Comparison of ENCODE assay signal across 1 cellular context in the genomic region with DNA sequence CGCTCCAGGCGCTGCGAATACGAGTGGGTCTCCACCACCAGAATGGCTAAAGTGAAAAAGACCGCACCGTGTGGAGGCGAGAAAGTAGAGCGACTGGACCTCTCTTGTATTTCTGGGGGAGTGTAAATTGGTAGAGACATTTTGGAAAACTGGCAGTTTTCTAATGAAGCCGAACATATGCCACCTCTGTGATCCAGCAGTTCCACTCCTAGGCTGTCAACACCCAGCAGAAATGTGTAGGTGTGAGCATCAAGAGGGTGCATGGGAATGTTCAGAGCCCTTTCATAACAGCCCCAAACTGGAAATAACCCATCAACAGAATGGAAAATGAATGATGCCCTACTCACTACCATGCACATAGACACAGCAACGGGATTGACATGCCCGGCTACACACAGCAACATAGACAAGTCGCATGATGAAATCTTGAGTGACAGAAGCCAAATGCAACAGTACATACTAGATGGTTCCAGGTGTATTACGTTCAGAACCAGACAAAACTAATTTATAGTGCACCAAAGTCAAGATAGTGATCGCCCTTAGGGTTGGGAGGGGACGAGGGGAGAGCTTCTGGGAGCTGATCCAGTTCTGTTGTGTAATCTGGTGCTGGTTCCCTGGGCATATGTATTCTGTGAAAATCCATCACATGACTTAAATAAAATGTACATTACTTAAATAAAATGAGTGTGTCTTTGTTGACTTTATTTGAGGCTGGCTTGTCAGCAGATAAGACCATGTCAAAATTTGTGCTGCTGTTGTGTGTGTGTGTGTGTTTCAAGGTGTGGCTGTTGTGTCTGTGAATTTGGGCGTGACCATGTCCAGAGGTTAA.
TF ChIP-seq lines count a peak whose summit lies in the region.

No MANE protein-coding gene starts in this region.

TF ChIP-seq in K562, 482 proteins besides CTCF, POLR2A, EP300 and RAD21 (continued from another document and continues in another):
- no peak for TF ChIP-seq ZNF445 (CRISPR knock-in tag; IDR thresholded peaks at IDR 0.05; ENCODE audit: low read depth)
- TF ChIP-seq, protein P1, sequence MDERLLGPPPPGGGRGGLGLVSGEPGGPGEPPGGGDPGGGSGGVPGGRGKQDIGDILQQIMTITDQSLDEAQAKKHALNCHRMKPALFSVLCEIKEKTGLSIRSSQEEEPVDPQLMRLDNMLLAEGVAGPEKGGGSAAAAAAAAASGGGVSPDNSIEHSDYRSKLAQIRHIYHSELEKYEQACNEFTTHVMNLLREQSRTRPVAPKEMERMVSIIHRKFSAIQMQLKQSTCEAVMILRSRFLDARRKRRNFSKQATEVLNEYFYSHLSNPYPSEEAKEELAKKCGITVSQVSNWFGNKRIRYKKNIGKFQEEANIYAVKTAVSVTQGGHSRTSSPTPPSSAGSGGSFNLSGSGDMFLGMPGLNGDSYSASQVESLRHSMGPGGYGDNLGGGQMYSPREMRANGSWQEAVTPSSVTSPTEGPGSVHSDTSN (CRISPR knock-in tag; IDR thresholded peaks at IDR 0.05; ENCODE audit: low read depth): no peak
- TF ChIP-seq, protein P1 (tag; conservative IDR thresholded peaks at IDR 0.05; ENCODE audit: low read depth): peak; percentile 51; the same call in 1 of the 2 replicates
- TF ChIP-seq ZNF57 (CRISPR knock-in tag; IDR thresholded peaks at IDR 0.05): no peak
- no peak for TF ChIP-seq ZBTB8A (IDR thresholded peaks at IDR 0.05; ENCODE audit: partially characterized antibody)
- TF ChIP-seq, protein P2, sequence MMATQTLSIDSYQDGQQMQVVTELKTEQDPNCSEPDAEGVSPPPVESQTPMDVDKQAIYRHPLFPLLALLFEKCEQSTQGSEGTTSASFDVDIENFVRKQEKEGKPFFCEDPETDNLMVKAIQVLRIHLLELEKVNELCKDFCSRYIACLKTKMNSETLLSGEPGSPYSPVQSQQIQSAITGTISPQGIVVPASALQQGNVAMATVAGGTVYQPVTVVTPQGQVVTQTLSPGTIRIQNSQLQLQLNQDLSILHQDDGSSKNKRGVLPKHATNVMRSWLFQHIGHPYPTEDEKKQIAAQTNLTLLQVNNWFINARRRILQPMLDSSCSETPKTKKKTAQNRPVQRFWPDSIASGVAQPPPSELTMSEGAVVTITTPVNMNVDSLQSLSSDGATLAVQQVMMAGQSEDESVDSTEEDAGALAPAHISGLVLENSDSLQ (IDR thresholded peaks at IDR 0.05): peak; percentile 87
- TF ChIP-seq, protein P3, sequence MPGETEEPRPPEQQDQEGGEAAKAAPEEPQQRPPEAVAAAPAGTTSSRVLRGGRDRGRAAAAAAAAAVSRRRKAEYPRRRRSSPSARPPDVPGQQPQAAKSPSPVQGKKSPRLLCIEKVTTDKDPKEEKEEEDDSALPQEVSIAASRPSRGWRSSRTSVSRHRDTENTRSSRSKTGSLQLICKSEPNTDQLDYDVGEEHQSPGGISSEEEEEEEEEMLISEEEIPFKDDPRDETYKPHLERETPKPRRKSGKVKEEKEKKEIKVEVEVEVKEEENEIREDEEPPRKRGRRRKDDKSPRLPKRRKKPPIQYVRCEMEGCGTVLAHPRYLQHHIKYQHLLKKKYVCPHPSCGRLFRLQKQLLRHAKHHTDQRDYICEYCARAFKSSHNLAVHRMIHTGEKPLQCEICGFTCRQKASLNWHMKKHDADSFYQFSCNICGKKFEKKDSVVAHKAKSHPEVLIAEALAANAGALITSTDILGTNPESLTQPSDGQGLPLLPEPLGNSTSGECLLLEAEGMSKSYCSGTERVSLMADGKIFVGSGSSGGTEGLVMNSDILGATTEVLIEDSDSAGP (CRISPR knock-in tag; IDR thresholded peaks at IDR 0.05): no peak
- no peak for TF ChIP-seq NCOA1 (IDR thresholded peaks at IDR 0.05; ENCODE audit: low read depth)
- TF ChIP-seq, protein P4, sequence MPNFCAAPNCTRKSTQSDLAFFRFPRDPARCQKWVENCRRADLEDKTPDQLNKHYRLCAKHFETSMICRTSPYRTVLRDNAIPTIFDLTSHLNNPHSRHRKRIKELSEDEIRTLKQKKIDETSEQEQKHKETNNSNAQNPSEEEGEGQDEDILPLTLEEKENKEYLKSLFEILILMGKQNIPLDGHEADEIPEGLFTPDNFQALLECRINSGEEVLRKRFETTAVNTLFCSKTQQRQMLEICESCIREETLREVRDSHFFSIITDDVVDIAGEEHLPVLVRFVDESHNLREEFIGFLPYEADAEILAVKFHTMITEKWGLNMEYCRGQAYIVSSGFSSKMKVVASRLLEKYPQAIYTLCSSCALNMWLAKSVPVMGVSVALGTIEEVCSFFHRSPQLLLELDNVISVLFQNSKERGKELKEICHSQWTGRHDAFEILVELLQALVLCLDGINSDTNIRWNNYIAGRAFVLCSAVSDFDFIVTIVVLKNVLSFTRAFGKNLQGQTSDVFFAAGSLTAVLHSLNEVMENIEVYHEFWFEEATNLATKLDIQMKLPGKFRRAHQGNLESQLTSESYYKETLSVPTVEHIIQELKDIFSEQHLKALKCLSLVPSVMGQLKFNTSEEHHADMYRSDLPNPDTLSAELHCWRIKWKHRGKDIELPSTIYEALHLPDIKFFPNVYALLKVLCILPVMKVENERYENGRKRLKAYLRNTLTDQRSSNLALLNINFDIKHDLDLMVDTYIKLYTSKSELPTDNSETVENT (CRISPR knock-in tag; IDR thresholded peaks at IDR 0.05): no peak
- TF ChIP-seq, protein P5, sequence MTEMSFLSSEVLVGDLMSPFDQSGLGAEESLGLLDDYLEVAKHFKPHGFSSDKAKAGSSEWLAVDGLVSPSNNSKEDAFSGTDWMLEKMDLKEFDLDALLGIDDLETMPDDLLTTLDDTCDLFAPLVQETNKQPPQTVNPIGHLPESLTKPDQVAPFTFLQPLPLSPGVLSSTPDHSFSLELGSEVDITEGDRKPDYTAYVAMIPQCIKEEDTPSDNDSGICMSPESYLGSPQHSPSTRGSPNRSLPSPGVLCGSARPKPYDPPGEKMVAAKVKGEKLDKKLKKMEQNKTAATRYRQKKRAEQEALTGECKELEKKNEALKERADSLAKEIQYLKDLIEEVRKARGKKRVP (CRISPR knock-in tag; IDR thresholded peaks at IDR 0.05): no peak
- no peak for TF ChIP-seq ZFPM2 (CRISPR knock-in tag; IDR thresholded peaks at IDR 0.05)
- 0 out of 4 replicates have a peak, but pooled peaks of 1 of the 2 experiments have one; percentile 29 for TF ChIP-seq NRF1 (conservative IDR thresholded peaks at IDR 0.05 in 1 of 2, IDR thresholded peaks at IDR 0.05 in 1 of 2)
- TF ChIP-seq DACH1 (IDR thresholded peaks at IDR 0.05; ENCODE audit: partially characterized antibody): no peak
- TF ChIP-seq HDAC2 (IDR thresholded peaks at IDR 0.05): 0 out of 2 replicates have a peak, but pooled peaks have one; percentile 4
- no peak for TF ChIP-seq HMGN3 (IDR thresholded peaks at IDR 0.05; ENCODE audit: borderline replicate concordance, extremely low read depth, insufficient read length, low read depth, low read length)
- no peak for TF ChIP-seq SMAD1 (IDR thresholded peaks at IDR 0.05; ENCODE audit: low read depth, low read length, partially characterized antibody)
- TF ChIP-seq TCFL5 (CRISPR knock-in tag; conservative IDR thresholded peaks at IDR 0.05): no peak
- TF ChIP-seq PRMT5 (CRISPR knock-in tag; IDR thresholded peaks at IDR 0.05): no peak
- TF ChIP-seq ZNF140 (CRISPR knock-in tag; IDR thresholded peaks at IDR 0.05): no peak
- TF ChIP-seq EHMT2 (IDR thresholded peaks at IDR 0.05): no peak
- no peak for TF ChIP-seq MYC (IDR thresholded peaks at IDR 0.05; ENCODE audit: low read depth, low read length)
- no peak for TF ChIP-seq MYC (CRISPR knock-in tag; IDR thresholded peaks at IDR 0.05; ENCODE audit: borderline replicate concordance, low read depth)
- no peak for TF ChIP-seq HLTF (IDR thresholded peaks at IDR 0.05)
- TF ChIP-seq ZFP1 (CRISPR knock-in tag; IDR thresholded peaks at IDR 0.05): no peak
- TF ChIP-seq, protein P6, sequence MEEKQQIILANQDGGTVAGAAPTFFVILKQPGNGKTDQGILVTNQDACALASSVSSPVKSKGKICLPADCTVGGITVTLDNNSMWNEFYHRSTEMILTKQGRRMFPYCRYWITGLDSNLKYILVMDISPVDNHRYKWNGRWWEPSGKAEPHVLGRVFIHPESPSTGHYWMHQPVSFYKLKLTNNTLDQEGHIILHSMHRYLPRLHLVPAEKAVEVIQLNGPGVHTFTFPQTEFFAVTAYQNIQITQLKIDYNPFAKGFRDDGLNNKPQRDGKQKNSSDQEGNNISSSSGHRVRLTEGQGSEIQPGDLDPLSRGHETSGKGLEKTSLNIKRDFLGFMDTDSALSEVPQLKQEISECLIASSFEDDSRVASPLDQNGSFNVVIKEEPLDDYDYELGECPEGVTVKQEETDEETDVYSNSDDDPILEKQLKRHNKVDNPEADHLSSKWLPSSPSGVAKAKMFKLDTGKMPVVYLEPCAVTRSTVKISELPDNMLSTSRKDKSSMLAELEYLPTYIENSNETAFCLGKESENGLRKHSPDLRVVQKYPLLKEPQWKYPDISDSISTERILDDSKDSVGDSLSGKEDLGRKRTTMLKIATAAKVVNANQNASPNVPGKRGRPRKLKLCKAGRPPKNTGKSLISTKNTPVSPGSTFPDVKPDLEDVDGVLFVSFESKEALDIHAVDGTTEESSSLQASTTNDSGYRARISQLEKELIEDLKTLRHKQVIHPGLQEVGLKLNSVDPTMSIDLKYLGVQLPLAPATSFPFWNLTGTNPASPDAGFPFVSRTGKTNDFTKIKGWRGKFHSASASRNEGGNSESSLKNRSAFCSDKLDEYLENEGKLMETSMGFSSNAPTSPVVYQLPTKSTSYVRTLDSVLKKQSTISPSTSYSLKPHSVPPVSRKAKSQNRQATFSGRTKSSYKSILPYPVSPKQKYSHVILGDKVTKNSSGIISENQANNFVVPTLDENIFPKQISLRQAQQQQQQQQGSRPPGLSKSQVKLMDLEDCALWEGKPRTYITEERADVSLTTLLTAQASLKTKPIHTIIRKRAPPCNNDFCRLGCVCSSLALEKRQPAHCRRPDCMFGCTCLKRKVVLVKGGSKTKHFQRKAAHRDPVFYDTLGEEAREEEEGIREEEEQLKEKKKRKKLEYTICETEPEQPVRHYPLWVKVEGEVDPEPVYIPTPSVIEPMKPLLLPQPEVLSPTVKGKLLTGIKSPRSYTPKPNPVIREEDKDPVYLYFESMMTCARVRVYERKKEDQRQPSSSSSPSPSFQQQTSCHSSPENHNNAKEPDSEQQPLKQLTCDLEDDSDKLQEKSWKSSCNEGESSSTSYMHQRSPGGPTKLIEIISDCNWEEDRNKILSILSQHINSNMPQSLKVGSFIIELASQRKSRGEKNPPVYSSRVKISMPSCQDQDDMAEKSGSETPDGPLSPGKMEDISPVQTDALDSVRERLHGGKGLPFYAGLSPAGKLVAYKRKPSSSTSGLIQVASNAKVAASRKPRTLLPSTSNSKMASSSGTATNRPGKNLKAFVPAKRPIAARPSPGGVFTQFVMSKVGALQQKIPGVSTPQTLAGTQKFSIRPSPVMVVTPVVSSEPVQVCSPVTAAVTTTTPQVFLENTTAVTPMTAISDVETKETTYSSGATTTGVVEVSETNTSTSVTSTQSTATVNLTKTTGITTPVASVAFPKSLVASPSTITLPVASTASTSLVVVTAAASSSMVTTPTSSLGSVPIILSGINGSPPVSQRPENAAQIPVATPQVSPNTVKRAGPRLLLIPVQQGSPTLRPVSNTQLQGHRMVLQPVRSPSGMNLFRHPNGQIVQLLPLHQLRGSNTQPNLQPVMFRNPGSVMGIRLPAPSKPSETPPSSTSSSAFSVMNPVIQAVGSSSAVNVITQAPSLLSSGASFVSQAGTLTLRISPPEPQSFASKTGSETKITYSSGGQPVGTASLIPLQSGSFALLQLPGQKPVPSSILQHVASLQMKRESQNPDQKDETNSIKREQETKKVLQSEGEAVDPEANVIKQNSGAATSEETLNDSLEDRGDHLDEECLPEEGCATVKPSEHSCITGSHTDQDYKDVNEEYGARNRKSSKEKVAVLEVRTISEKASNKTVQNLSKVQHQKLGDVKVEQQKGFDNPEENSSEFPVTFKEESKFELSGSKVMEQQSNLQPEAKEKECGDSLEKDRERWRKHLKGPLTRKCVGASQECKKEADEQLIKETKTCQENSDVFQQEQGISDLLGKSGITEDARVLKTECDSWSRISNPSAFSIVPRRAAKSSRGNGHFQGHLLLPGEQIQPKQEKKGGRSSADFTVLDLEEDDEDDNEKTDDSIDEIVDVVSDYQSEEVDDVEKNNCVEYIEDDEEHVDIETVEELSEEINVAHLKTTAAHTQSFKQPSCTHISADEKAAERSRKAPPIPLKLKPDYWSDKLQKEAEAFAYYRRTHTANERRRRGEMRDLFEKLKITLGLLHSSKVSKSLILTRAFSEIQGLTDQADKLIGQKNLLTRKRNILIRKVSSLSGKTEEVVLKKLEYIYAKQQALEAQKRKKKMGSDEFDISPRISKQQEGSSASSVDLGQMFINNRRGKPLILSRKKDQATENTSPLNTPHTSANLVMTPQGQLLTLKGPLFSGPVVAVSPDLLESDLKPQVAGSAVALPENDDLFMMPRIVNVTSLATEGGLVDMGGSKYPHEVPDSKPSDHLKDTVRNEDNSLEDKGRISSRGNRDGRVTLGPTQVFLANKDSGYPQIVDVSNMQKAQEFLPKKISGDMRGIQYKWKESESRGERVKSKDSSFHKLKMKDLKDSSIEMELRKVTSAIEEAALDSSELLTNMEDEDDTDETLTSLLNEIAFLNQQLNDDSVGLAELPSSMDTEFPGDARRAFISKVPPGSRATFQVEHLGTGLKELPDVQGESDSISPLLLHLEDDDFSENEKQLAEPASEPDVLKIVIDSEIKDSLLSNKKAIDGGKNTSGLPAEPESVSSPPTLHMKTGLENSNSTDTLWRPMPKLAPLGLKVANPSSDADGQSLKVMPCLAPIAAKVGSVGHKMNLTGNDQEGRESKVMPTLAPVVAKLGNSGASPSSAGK (IDR thresholded peaks at IDR 0.05): no peak; the same call in none of the 2 replicates
- no peak for TF ChIP-seq RFX5 (IDR thresholded peaks at IDR 0.05; ENCODE audit: low read depth, low read length)
